ENCODE assay signal across 30 cellular contexts in the genomic region with DNA sequence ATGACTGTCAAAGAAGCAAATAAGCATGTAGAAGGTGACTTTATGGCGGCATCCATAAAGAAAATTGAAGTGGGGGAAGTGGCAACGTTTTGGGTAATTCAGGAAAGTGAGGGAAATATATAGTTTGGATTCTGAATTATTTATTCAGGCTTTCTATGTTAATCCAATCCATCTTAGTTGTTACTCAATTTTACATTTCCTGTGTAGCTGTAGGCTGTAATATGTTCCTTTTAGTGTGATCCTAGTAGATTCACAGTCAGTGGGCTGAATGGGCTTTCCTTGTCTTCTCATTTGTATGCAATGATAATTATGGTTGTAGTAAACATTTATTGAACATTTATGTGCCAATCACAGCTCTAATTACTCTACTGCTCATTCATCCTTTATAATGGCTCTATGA.
"Had no signal": no experiment of that assay in that cellular context is flagged by ENCODE, and none has a peak within 500 bp of the region (broad histone marks: within the 10 kb centered on the region; RNA-seq: fewer than 3 reads in every experiment).

No MANE protein-coding gene starts in this region.

- H3K27me3 ChIP-seq: adrenal gland, ascending aorta, body of pancreas, brain microvascular endothelial cell, breast epithelium, cardiac muscle cell, colonic mucosa had no signal

- H3K36me3 ChIP-seq: adrenal gland, ascending aorta, brain microvascular endothelial cell, breast epithelium, cardiac muscle cell, colonic mucosa had no signal

- H3K9me3 ChIP-seq: adrenal gland, ascending aorta, body of pancreas, breast epithelium, colonic mucosa had no signal

- H3K4me3 ChIP-seq: adrenal gland, ascending aorta, body of pancreas, breast epithelium, cardiac muscle cell, colonic mucosa had no signal

- DNase-seq: activated effector memory CD4-positive, alpha-beta T cell treated with Interleukin-2 at 50 U/mL for 16 hours; activated gamma-delta T cell; activated gamma-delta T cell treated with Interleukin-2 at 50 U/mL for 16 hours; activated naive CD4-positive, alpha-beta T cell; activated naive CD4-positive, alpha-beta T cell treated with anti-CD3 and anti-CD28 coated beads for 36 hours; activated naive CD4-positive, alpha-beta T cell treated with anti-CD3 and anti-CD28 coated beads, Interleukin-2, amount 10 ng/mL, durations not matched to agents 7 days and 5 days; activated naive CD4-positive, alpha-beta T cell treated with anti-CD3 and anti-CD28 coated beads, Interleukin-2, amount 50 U/mL, for 16 hours; activated naive CD4-positive, alpha-beta T cell treated with Interleukin-2 at 50 U/mL for 16 hours; activated naive CD8-positive, alpha-beta T cell treated with anti-CD3 and anti-CD28 coated beads for 36 hours; activated naive CD8-positive, alpha-beta T cell treated with anti-CD3 and anti-CD28 coated beads, Interleukin-2, amount 10 ng/mL, durations not matched to agents 7 days and 5 days; activated naive CD8-positive, alpha-beta T cell treated with anti-CD3 and anti-CD28 coated beads, Interleukin-2, amount 50 U/mL, for 24 hours; activated T-cell treated with anti-CD3 and anti-CD28 coated beads, Interleukin-2, amount 50 U/mL, for 4 hours; activated T-cell treated with anti-CD3 and anti-CD28 coated beads, Interleukin-2, amount 50 U/mL, for 48 hours; activated T-cell treated with anti-CD3 and anti-CD28 coated beads, Interleukin-2, amount 50 U/mL, for 72 hours; adrenal gland; amniotic stem cell; amygdala; anterior cingulate cortex; aorta; body of pancreas; brain microvascular endothelial cell; caudate nucleus; central memory CD4-positive, alpha-beta T cell; cerebellar nuclear complex; colonic mucosa had no signal

- H3K27ac ChIP-seq: adrenal gland, ascending aorta, body of pancreas, brain microvascular endothelial cell, breast epithelium, cardiac muscle cell, colonic mucosa had no signal

- H3K4me1 ChIP-seq: adrenal gland, ascending aorta, body of pancreas, breast epithelium, colonic mucosa had no signal

- ATAC-seq: activated naive CD4-positive, alpha-beta T cell treated with anti-CD3 and anti-CD28 coated beads, Interleukin-2, amount 50 U/mL, for 72 hours; activated naive CD8-positive, alpha-beta T cell treated with anti-CD3 and anti-CD28 coated beads, Interleukin-2, amount 50 U/mL, for 24 hours; activated T-cell treated with anti-CD3 and anti-CD28 coated beads, Interleukin-2, amount 50 U/mL, for 4 hours; activated T-cell treated with anti-CD3 and anti-CD28 coated beads, Interleukin-2, amount 50 U/mL, for 72 hours; activated T-helper 17 cell treated with anti-CD3 and anti-CD28 coated beads, Interleukin-2, amount 50 U/mL, for 72 hours; body of pancreas had no signal
